22 cellular contexts compared by ENCODE assay signal in genomic region chr10:5404188-5405041, GRCh38. TPM values are rescaled to one million over a fixed set of nuclear protein-coding genes. Genes with fewer than 3 reads are reported as not detected.
DNase-seq lines count a peak whose midpoint lies in the region; ATAC-seq, FAIRE-seq and TF ChIP-seq lines count a peak whose summit lies in the region.
"Had no signal": no experiment of that assay in that cellular context is flagged by ENCODE, and none has a peak within 500 bp of the region (broad histone marks: within the 10 kb centered on the region; RNA-seq: fewer than 3 reads in every experiment).

Gene TUBAL3, minus strand, starts transcription at chr10:5404828. Its CDS starts 36 bp downstream, at chr10:5404792.

- H3K27me3 ChIP-seq in DND-41 (ENCODE audit: insufficient read depth, low read length, poor library complexity), result peaks cover 7% of the 10 kb centered on the region
- H3K27me3 ChIP-seq in K562 (ENCODE audit: control insufficient read depth in 2 of 2, insufficient read depth in 2 of 2, low read length in 2 of 2), result no peaks in the 10 kb centered on the region
- H3K27me3 ChIP-seq in gastroesophageal sphincter, result no peaks in the 10 kb centered on the region
- no peaks in the 10 kb centered on the region for H3K27me3 ChIP-seq in spleen (replicated peaks in 1 of 7)
- H3K27me3 ChIP-seq: left lung, stomach, upper lobe of left lung had no signal

- in situ Hi-C loops in K562 (cut with MboI), result no loop called here

- TF ChIP-seq RAD21 in K562 (CRISPR knock-in tag; conservative IDR thresholded peaks at IDR 0.05 in 1 of 2, IDR thresholded peaks at IDR 0.05 in 1 of 2), result no peak

- FAIRE-seq in K562 (lab: Jason Lieb, UNC), result peak; percentile 88
- FAIRE-seq in kidney (lab: Jason Lieb, UNC), result no peak

- H3K4me3 ChIP-seq in DND-41 (ENCODE audit: low read depth in 1 of 2, low read length in 2 of 2) (no peak within 1 kb of the TSS), K562 (peak within 1 kb of the TSS; percentile 20; the same call in 1 of the 2 replicates), kidney (ENCODE audit: low read length in 2 of 2) (peak within 1 kb of the TSS; percentile 50 to 69), gastroesophageal sphincter (no peak within 1 kb of the TSS), spleen (no peak within 1 kb of the TSS)
- H3K4me3 ChIP-seq: left lung, stomach, upper lobe of left lung had no signal

- H3K36me3 ChIP-seq in DND-41 (ENCODE audit: insufficient read depth, low read length), result no peaks in the 10 kb centered on the region
- no peaks in the 10 kb centered on the region; the same call in 2 of the 3 replicates for H3K36me3 ChIP-seq in K562 (ENCODE audit: control insufficient read depth, insufficient read depth, low read length)
- H3K36me3 ChIP-seq in kidney (ENCODE audit: control insufficient read depth in 1 of 2, insufficient read depth in 2 of 2, low read length in 2 of 2), result no peaks in the 10 kb centered on the region
- H3K36me3 ChIP-seq in gastroesophageal sphincter, result no peaks in the 10 kb centered on the region
- no peaks in the 10 kb centered on the region for H3K36me3 ChIP-seq in spleen
- H3K36me3 ChIP-seq: left lung, stomach, upper lobe of left lung had no signal

- WGBS in K562 (ENCODE audit: insufficient coverage, low coverage, missing lambda C conversion rate), result 19% methylated on average over 8 of the region's 8 CpGs
- WGBS in gastroesophageal sphincter (ENCODE audit: low coverage in 1 of 2), 2 donors, result 71 to 72% methylated on average over 5 to 8 of the region's 8 CpGs
- WGBS in spleen, 5 donors, result 65 to 78% (median 74%) methylated on average over 8 of the region's 8 CpGs

- H3K9me3 ChIP-seq in DND-41 (ENCODE audit: insufficient read depth, low read length, severe bottlenecking), result no peaks in the 10 kb centered on the region
- H3K9me3 ChIP-seq in K562 (replicated peaks; ENCODE audit: control insufficient read depth, insufficient read depth, low read depth, low read length), result no peaks in the 10 kb centered on the region
- no peaks in the 10 kb centered on the region for H3K9me3 ChIP-seq in kidney (ENCODE audit: control insufficient read depth in 1 of 2, low read length in 2 of 2)
- no peaks in the 10 kb centered on the region for H3K9me3 ChIP-seq in gastroesophageal sphincter
- no peaks in the 10 kb centered on the region for H3K9me3 ChIP-seq in spleen
- H3K9me3 ChIP-seq: left lung, stomach, upper lobe of left lung had no signal

- H3K9me1 ChIP-seq in K562 (ENCODE audit: control insufficient read depth, insufficient read depth, low read length), result no peaks in the 10 kb centered on the region

- H3K4me2 ChIP-seq in DND-41 (ENCODE audit: insufficient read depth, low read length) (no peak within 1 kb of the TSS), K562 (ENCODE audit: insufficient read depth, low read length) (peak within 1 kb of the TSS; percentile 51)

- ATAC-seq in DND-41 (ENCODE audit: insufficient read depth, low read depth) (0 out of 3 replicates have a peak, but pooled peaks have one; percentile 33), K562 (peak; percentile 99), gastroesophageal sphincter (no peak), HG03571 (IDR thresholded peaks at IDR 0.05; ENCODE audit: unreplicated experiment) (no peak)
- ATAC-seq: left lung had no signal

- TF ChIP-seq CTCF in DND-41 (IDR thresholded peaks at IDR 0.05; ENCODE audit: borderline replicate concordance, extremely low read depth, low read length, poor library complexity, severe bottlenecking) (no peak), K562 (IDR thresholded peaks at IDR 0.05 in 2 of 3, conservative IDR thresholded peaks at IDR 0.05 in 1 of 3; ENCODE audit: insufficient read depth in 2 of 3, low read depth in 1 of 3, low read length in 3 of 3) (no peak), kidney (IDR thresholded peaks at IDR 0.05; ENCODE audit: borderline replicate concordance, extremely low read depth, insufficient read depth) (no peak), gastroesophageal sphincter (IDR thresholded peaks at IDR 0.05) (no peak), spleen (IDR thresholded peaks at IDR 0.05 in 8 of 11, conservative IDR thresholded peaks at IDR 0.05 in 3 of 11) (no peak)

- H3K4me1 ChIP-seq in DND-41 (ENCODE audit: insufficient read depth, low read length), result no peaks in the 10 kb centered on the region
- H3K4me1 ChIP-seq in K562 (replicated peaks in 1 of 2; ENCODE audit: control insufficient read depth in 2 of 2, insufficient read depth in 2 of 2, low read length in 2 of 2), result peaks cover 2 to 21% of the 10 kb centered on the region in 2 experiments; a peak in 3 of 5 replicates
- H3K4me1 ChIP-seq in kidney (ENCODE audit: control insufficient read depth in 1 of 2, insufficient read depth in 1 of 2, low read depth in 1 of 2, low read length in 2 of 2), result no peaks in the 10 kb centered on the region
- H3K4me1 ChIP-seq in gastroesophageal sphincter, result no peaks in the 10 kb centered on the region
- no peaks in the 10 kb centered on the region for H3K4me1 ChIP-seq in spleen
- H3K4me1 ChIP-seq: left lung, upper lobe of left lung had no signal

- TF ChIP-seq POLR2A in K562 (conservative IDR thresholded peaks at IDR 0.05) (peak; percentile 66), gastroesophageal sphincter (IDR thresholded peaks at IDR 0.05) (no peak), spleen (IDR thresholded peaks at IDR 0.05) (no peak)

- no peak within 1 kb of the TSS for H3K9ac ChIP-seq in DND-41 (ENCODE audit: low read depth, low read length)
- peak within 1 kb of the TSS in 1 of 2 experiments; percentile 45; a peak in 1 of 4 replicates for H3K9ac ChIP-seq in K562 (ENCODE audit: insufficient read depth in 1 of 2, low read depth in 2 of 2, low read length in 2 of 2)
- H3K9ac ChIP-seq in kidney (ENCODE audit: low read length in 2 of 2), result no peak within 1 kb of the TSS

- H3K79me2 ChIP-seq in DND-41 (ENCODE audit: insufficient read depth, low read length) (no peaks in the 10 kb centered on the region), K562 (ENCODE audit: control insufficient read depth, insufficient read depth, low read length) (no peaks in the 10 kb centered on the region)

- H2AFZ ChIP-seq in DND-41 (ENCODE audit: low read depth, low read length), result no peak within 1 kb of the TSS
- H2AFZ ChIP-seq in K562 (ENCODE audit: low read depth, low read length), result peak within 1 kb of the TSS; percentile 87

- intact Hi-C loops in K562 (cut with micrococcal nuclease), result no loop called here
- intact Hi-C loops in kidney (cut with DNase I), result no loop called here
- intact Hi-C loops in spleen (cut with DNase I; ENCODE audit: low total_unique reads), result no loop called here

- CTCF ChIA-PET in K562 (lab: Yijun Ruan, JAX; ENCODE audit: low intra/inter-chr PET ratio), result no interaction called here

- BruUV-seq in K562 (replicated peaks; lab: Mats Ljungman, UMichigan), result TSS peak; percentile 77

- H4K20me1 ChIP-seq in DND-41 (ENCODE audit: insufficient read depth, low read length) (no peaks in the 10 kb centered on the region), K562 (replicated peaks; ENCODE audit: control insufficient read depth, insufficient read depth, low read length) (no peaks in the 10 kb centered on the region)

- POLR2A ChIA-PET in K562 (lab: Yijun Ruan, JAX), result interaction anchor here (1.0 to 1.2 kb wide), 2 partner anchors 13 to 537 kb away, joined by 3 to 4 read pairs; no protein-coding TSS in a partner anchor

- DNase-seq in DND-41 (no peak), NCI-H226 (peak; percentile 36), K562 (ENCODE audit: extremely low read depth in 1 of 4, low spot score in 3 of 4) (peak; percentile 21 to 82 (median 52)), kidney (no peak), spleen (no peak), AG08395 (ENCODE audit: low spot score) (no peak)
- DNase-seq: activated gamma-delta T cell; amniotic stem cell; CD4-positive, alpha-beta T cell; cerebellar nuclear complex; endodermal cell; left lung; NCI-H2081; NCI-H510A treated with DMSO at 0.1 percent for 48 hours; nucleus accumbens; stimulated activated CD4-positive, alpha-beta T cell treated with anti-CD3 and anti-CD28 coated beads, Interleukin-2, amount 100 ng/mL, for 24 hours; stomach; upper lobe of left lung had no signal

- H3K27ac ChIP-seq in DND-41 (ENCODE audit: low read length), result no peak within 1 kb of the TSS
- H3K27ac ChIP-seq in K562 (ENCODE audit: extremely low read depth, low read depth, low read length), result peak within 1 kb of the TSS; percentile 51
- no peak within 1 kb of the TSS for H3K27ac ChIP-seq in kidney (ENCODE audit: low read depth in 2 of 2, low read length in 2 of 2)
- H3K27ac ChIP-seq in gastroesophageal sphincter, result peak within 1 kb of the TSS in 2 of 4 donors; percentile 23 to 24
- no peak within 1 kb of the TSS for H3K27ac ChIP-seq in spleen
- H3K27ac ChIP-seq: left lung had no signal

- peak; percentile 37 for TF ChIP-seq EP300 in K562 (IDR thresholded peaks at IDR 0.05; ENCODE audit: low read length)
- TF ChIP-seq EP300 in gastroesophageal sphincter (IDR thresholded peaks at IDR 0.05), result no peak

TF ChIP-seq in K562, 482 proteins besides CTCF, POLR2A, EP300 and RAD21 (continues in another document):
- TF ChIP-seq CXXC5 (CRISPR knock-in tag; IDR thresholded peaks at IDR 0.05) (no peak), NRF1 (conservative IDR thresholded peaks at IDR 0.05 in 1 of 2, IDR thresholded peaks at IDR 0.05 in 1 of 2) (no peak), NEUROD1 (IDR thresholded peaks at IDR 0.05; ENCODE audit: borderline replicate concordance, low read depth, low read length, partially characterized antibody) (no peak), PPARD (CRISPR knock-in tag; IDR thresholded peaks at IDR 0.05) (no peak), CCAR2 (IDR thresholded peaks at IDR 0.05; ENCODE audit: low read depth, low read length) (no peak)

RNA-seq across cellular contexts. Expression of gene TUBAL3, which starts in this region (rescaled TPM):
- total RNA-seq in K562 (2011; cell fraction: chromatin; rRNA removed; ENCODE audit: low replicate concordance), result 8.4 and 9.7 TPM in 2 replicates
- 4.3 TPM in 2 replicates for total RNA-seq in K562 (2011; cell fraction: nucleolus; rRNA removed)
- 3.1 and 4.9 TPM in 2 replicates for total RNA-seq in K562 (2011; cell fraction: nucleoplasm; rRNA removed)
- total RNA-seq in K562 (2014; rRNA removed) (6.6 and 7.8 TPM in 2 replicates), K562 (2014; rRNA removed; fragmentation: Illumina TruSeq; extraction: Trizol) (6.9 and 7.8 TPM in 2 replicates), K562 (2015; rRNA removed; fragmentation: Illumina TruSeq; extraction: Trizol) (6.3 and 7.5 TPM in 2 replicates), K562 (2021) (6.3 and 6.8 TPM in 2 replicates), kidney (0.44 TPM), gastroesophageal sphincter (1 to 10 TPM in 1 of 4 donors, under 1 TPM in 1, not detected in 2; 0.62 to 2.0 TPM), spleen (not detected)
- polyA plus RNA-seq in K562 (2011; rRNA removed) (4.7 and 10.1 TPM in 2 replicates), K562 (2014; fragmentation: Illumina TruSeq; extraction: Trizol) (8.5 and 9.8 TPM in 2 replicates), K562 (2014; fragmentation: Nextera tagmentation; extraction: Ambion mirVana) (10 to 100 TPM in 1 of 2 experiments, 1 to 10 TPM in 1; 8.3 to 10.1 TPM), K562 (2014; rRNA removed) (5.5 TPM in 2 replicates), kidney (ENCODE audit: insufficient read depth, low read depth, low replicate concordance) (10.8 TPM), spleen (not detected)
- 3.6 and 10.6 TPM in 2 replicates for polyA plus RNA-seq in K562 (2011; cell fraction: cytosol; rRNA removed)
- 4.4 and 8.6 TPM in 2 replicates for polyA plus RNA-seq in K562 (2011; cell fraction: nucleus; rRNA removed)
- 8.6 and 9.6 TPM in 2 replicates for polyA plus RNA-seq in K562 (2012)
- 4.2 and 7.3 TPM in 2 replicates for polyA minus RNA-seq in K562 (2011; rRNA and poly(A)+ RNA removed)
- 0.91 and 3.4 TPM in 2 replicates for polyA minus RNA-seq in K562 (2011; cell fraction: cytosol; rRNA and poly(A)+ RNA removed)
- polyA minus RNA-seq in K562 (2011; cell fraction: nucleus; rRNA and poly(A)+ RNA removed), result 2.3 and 2.4 TPM in 2 replicates
- total RNA-seq: CD4-positive, alpha-beta T cell; endodermal cell; fibroblast of villous mesenchyme; left lung had no signal
- polyA plus RNA-seq: AG04450 had no signal

Comparison
In these comparisons a context has a peak if more than half of its experiments do, and no peak if none do; other contexts are left out.
1. RNA of gene TUBAL3 (polyA plus RNA-seq): 10.8 TPM in kidney (single experiment) and 3.6 to 10.6 TPM in K562; not detected in spleen; every median in the first group is over 4 times any median in the second.
2. ATAC-seq: peak in DND-41 (single experiment) and K562 (single experiment); none in gastroesophageal sphincter (single experiment) and HG03571 (single experiment).
3. DNase-seq: peak in NCI-H226 (single experiment) and K562 (4 of 4); none in DND-41 (single experiment), kidney (single experiment), spleen (single experiment) and AG08395 (single experiment).
4. H3K4me3 ChIP-seq: peak in K562 (single experiment) and kidney (2 of 2); none in DND-41 (0 of 2), gastroesophageal sphincter (0 of 2) and spleen (0 of 8).